8 cellular contexts compared by ENCODE assay signal in genomic region chr16:1494129-1494640, GRCh38. TPM values are rescaled to one million over a fixed set of nuclear protein-coding genes. Genes with fewer than 3 reads are reported as not detected.
DNase-seq lines count a peak whose midpoint lies in the region; ATAC-seq and TF ChIP-seq lines count a peak whose summit lies in the region.

No MANE protein-coding gene starts in this region.

- H3K4me1 ChIP-seq in neural progenitor cell = peaks cover 10% of the 10 kb centered on the region

- peaks cover 12% of the 10 kb centered on the region for H4K20me1 ChIP-seq in neural progenitor cell (ENCODE audit: low read depth)

- H3F3A ChIP-seq in neural progenitor cell (ENCODE audit: low read depth) = peaks cover 11% of the 10 kb centered on the region

- no peaks in the 10 kb centered on the region for H3K36me3 ChIP-seq in neural progenitor cell

- POLR2A ChIA-PET in AG04449 (lab: Yijun Ruan, JAX) = interaction anchor here (1.1 to 1.2 kb wide), 2 partner anchors 18 to 116 kb away, joined by 3 read pairs; no protein-coding TSS in a partner anchor

- ATAC-seq in T-helper 17 cell = no peak

- H3K4me3 ChIP-seq in AG04449 (ENCODE audit: low read depth, low read length) (peak overlapping the region; percentile 72), GM12875 (ENCODE audit: low read depth, low read length) (peak overlapping the region; percentile 77), neural progenitor cell (peak overlapping the region; percentile 96)

- no peak overlapping the region for H2AFZ ChIP-seq in neural progenitor cell (replicated peaks)

- H3K4me3 Mint-ChIP-seq in T-helper 17 cell = peak overlapping the region; percentile 95
- H3K4me3 Mint-ChIP-seq in neural progenitor cell = peak overlapping the region; percentile 89

- H3K4me2 ChIP-seq in neural progenitor cell = peak overlapping the region; percentile 99

- peak overlapping the region; percentile 99 for H3K9ac ChIP-seq in neural progenitor cell

- peaks cover 7% of the 10 kb centered on the region for H3K4me1 Mint-ChIP-seq in T-helper 17 cell
- H3K4me1 Mint-ChIP-seq in neural progenitor cell = peaks cover 7% of the 10 kb centered on the region

- H3K79me2 ChIP-seq in neural progenitor cell (ENCODE audit: low read depth) = peaks cover 23% of the 10 kb centered on the region

- TF ChIP-seq CTCF in AG04449 (IDR thresholded peaks at IDR 0.05; ENCODE audit: insufficient read depth, low read length, missing control alignments) = peak; percentile 91
- TF ChIP-seq CTCF in GM12875 (IDR thresholded peaks at IDR 0.05; ENCODE audit: borderline replicate concordance, insufficient read depth, low read depth, low read length) = peak; percentile 24; the same call in 1 of the 2 replicates
- peak; percentile 24 for TF ChIP-seq CTCF in neural progenitor cell (IDR thresholded peaks at IDR 0.05)

- H3K27ac Mint-ChIP-seq in T-helper 17 cell (peak overlapping the region; percentile 6), neural progenitor cell (no peak overlapping the region)

- no peaks in the 10 kb centered on the region for H3K27me3 ChIP-seq in neural progenitor cell

- CTCF ChIA-PET in AG04449 (lab: Yijun Ruan, JAX) = interaction anchor here (0.7 to 1.8 kb wide), 16 partner anchors 9 to 231 kb away, joined by 3 to 7 read pairs (median 4); partner anchors contain the start of gene MAPK8IP3

- no peaks in the 10 kb centered on the region for H3K9me3 Mint-ChIP-seq in neural progenitor cell

- DNase-seq in AG04449 (ENCODE audit: low read depth, low spot score) (peak; percentile 14), T-helper 17 cell (no peak), fibroblast of peridontal ligament (ENCODE audit: extremely low read depth) (peak; percentile 71), neural progenitor cell (ENCODE audit: low spot score) (peak; percentile 48), mesenteric fat pad (ENCODE audit: low spot score) (no peak), NCI-H1436 (lab: John Stamatoyannopoulos, UW) (no peak)
- no peak for DNase-seq in stimulated activated CD8-positive, alpha-beta memory T cell treated with anti-CD3 and anti-CD28 coated beads, Interleukin-4, amount 100 ng/mL, for 48 hours

- H3K27me3 Mint-ChIP-seq in T-helper 17 cell (no peaks in the 10 kb centered on the region), neural progenitor cell (ENCODE audit: insufficient read depth, low read depth) (no peaks in the 10 kb centered on the region)

- no peaks in the 10 kb centered on the region for H3K9me3 ChIP-seq in T-helper 17 cell (ENCODE audit: control insufficient read depth, low read length, poor library complexity, severe bottlenecking)
- H3K9me3 ChIP-seq in neural progenitor cell (ENCODE audit: low read depth) = no peaks in the 10 kb centered on the region

- H3K36me3 Mint-ChIP-seq in T-helper 17 cell (ENCODE audit: low read depth) (no peaks in the 10 kb centered on the region), neural progenitor cell (peaks cover 2% of the 10 kb centered on the region)

- no peak overlapping the region for H3K27ac ChIP-seq in neural progenitor cell

RNA-seq across cellular contexts. Expression of gene TELO2, which starts 1.0 kb away (rescaled TPM):
- total RNA-seq in T-helper 17 cell = 10 to 100 TPM; 36.4 to 39.7 TPM
- 18.3 and 58.4 TPM in 2 replicates for total RNA-seq in neural progenitor cell (ENCODE audit: low replicate concordance)
- total RNA-seq in mesenteric fat pad = 25.7 TPM

RNA-seq across cellular contexts. Expression of gene PTX4, which starts 5.4 kb away (rescaled TPM):
- not detected for total RNA-seq in T-helper 17 cell
- not detected in 2 replicates for total RNA-seq in neural progenitor cell (ENCODE audit: low replicate concordance)
- 0.35 TPM for total RNA-seq in mesenteric fat pad

RNA-seq across cellular contexts. Expression of gene CLCN7, which starts 19.4 kb away (rescaled TPM):
- total RNA-seq in T-helper 17 cell (100 to 1,000 TPM in 1 of 2 donors, 10 to 100 TPM in 1; 93.9 to 113 TPM), neural progenitor cell (ENCODE audit: low replicate concordance) (11.5 and 33.4 TPM in 2 replicates), mesenteric fat pad (80.8 TPM)

RNA-seq across cellular contexts. Expression of gene TMEM204, which starts 39.3 kb away (rescaled TPM):
- total RNA-seq in T-helper 17 cell = 10 to 100 TPM; 22.2 to 23.4 TPM
- total RNA-seq in neural progenitor cell (ENCODE audit: low replicate concordance) = not detected in 2 replicates
- 37.2 TPM for total RNA-seq in mesenteric fat pad

RNA-seq across cellular contexts. Expression of gene CCDC154, which starts 49.8 kb away (rescaled TPM):
- total RNA-seq in T-helper 17 cell (1 to 10 TPM; 1.3 to 3.6 TPM), neural progenitor cell (ENCODE audit: low replicate concordance) (0.28 TPM in 1 of 2 replicates, not detected in the other), mesenteric fat pad (0.45 TPM)

Comparison
In these comparisons a context has a peak if more than half of its experiments do, and no peak if none do; other contexts are left out.
1. DNase-seq: peak in AG04449 (single experiment), fibroblast of peridontal ligament (single experiment) and neural progenitor cell (single experiment); none in T-helper 17 cell (0 of 3), mesenteric fat pad (single experiment), stimulated activated CD8-positive, alpha-beta memory T cell treated with anti-CD3 and anti-CD28 coated beads, Interleukin-4, amount 100 ng/mL, for 48 hours (single experiment) and NCI-H1436 (single experiment).
2. CTCF ChIP-seq: peak in every context shown above with its lines; median percentile 91 in AG04449; 24 in GM12875; 24 in neural progenitor cell.
3. Peak in every context shown above with its lines, with median percentiles within 50 percentile points of each other: H3K4me3 ChIP-seq.